In genomic region chr3:30751610-30752299, GRCh38 we compare ENCODE assay signal across 9 cellular contexts.
A peak's percentile ranks its signal among the peaks of the same experiment; 100 is the strongest.
DNase-seq lines count a peak whose midpoint lies in the region; ATAC-seq, FAIRE-seq and TF ChIP-seq lines count a peak whose summit lies in the region.
"Had no signal": no experiment of that assay in that cellular context is flagged by ENCODE, and none has a peak within 500 bp of the region (broad histone marks: within the 10 kb centered on the region; RNA-seq: fewer than 3 reads in every experiment).

No MANE protein-coding gene starts in this region.

- FAIRE-seq in TTC549 (lab: Jason Lieb, UNC) = peak; percentile 59
- FAIRE-seq: colon had no signal

- BruUV-seq in mammary epithelial cell (replicated peaks; lab: Mats Ljungman, UMichigan) = no TSS peak

- in situ Hi-C loops in mammary epithelial cell (cut with MboI; ENCODE audit: low sequenced_read_pairs in 2 of 2) = no loop called here

- no peak overlapping the region for H3K27ac ChIP-seq in mammary epithelial cell (ENCODE audit: insufficient read depth, low read depth, low read length)
- no peak overlapping the region for H3K27ac ChIP-seq in testis

- no peaks in the 10 kb centered on the region for H4K20me1 ChIP-seq in mammary epithelial cell (ENCODE audit: insufficient read depth, low read length)

- no peak overlapping the region for H3K4me2 ChIP-seq in mammary epithelial cell (ENCODE audit: insufficient read depth, low read depth, low read length)

- no peak overlapping the region for H2AFZ ChIP-seq in mammary epithelial cell (ENCODE audit: low read depth, low read length)

- H3K4me1 ChIP-seq in mammary epithelial cell (ENCODE audit: insufficient read depth, low read length) = peaks cover 31% of the 10 kb centered on the region
- no peaks in the 10 kb centered on the region for H3K4me1 ChIP-seq in testis

- H3K36me3 ChIP-seq in mammary epithelial cell (ENCODE audit: insufficient read depth, low read length) = no peaks in the 10 kb centered on the region
- H3K36me3 ChIP-seq in testis (ENCODE audit: low read depth, missing control alignments) = no peaks in the 10 kb centered on the region

- H3K27me3 ChIP-seq in mammary epithelial cell (ENCODE audit: insufficient read depth, low read length) (no peaks in the 10 kb centered on the region), testis (no peaks in the 10 kb centered on the region)

- CTCF ChIA-PET in mammary epithelial cell (lab: Charles Lee; ENCODE audit: low non-redundant PET) = no interaction called here

- dilution Hi-C loops in mammary epithelial cell (cut with HindIII; ENCODE audit: low sequenced_read_pairs) = no loop called here

- TF ChIP-seq CTCF in mammary epithelial cell (conservative IDR thresholded peaks at IDR 0.05 in 1 of 2, IDR thresholded peaks at IDR 0.05 in 1 of 2; ENCODE audit: extremely low read depth in 1 of 2, insufficient read depth in 1 of 2, low read depth in 1 of 2, low read length in 2 of 2) (peak; percentile 19 to 22), testis (IDR thresholded peaks at IDR 0.05) (peak in 1 of 3 experiments; percentile 17)

- ATAC-seq in HG03039 (IDR thresholded peaks at IDR 0.05; ENCODE audit: unreplicated experiment) (peak; percentile 69), HG03196 (IDR thresholded peaks at IDR 0.05; ENCODE audit: unreplicated experiment) (no peak)

- no peak overlapping the region for H3K9ac ChIP-seq in mammary epithelial cell (ENCODE audit: insufficient read depth, low read length)

- H3K4me3 ChIP-seq in mammary epithelial cell (replicated peaks in 1 of 3; ENCODE audit: insufficient read depth in 1 of 3, low read depth in 2 of 3, low read length in 3 of 3) (no peak overlapping the region), testis (no peak overlapping the region)

- peak; percentile 5 for DNase-seq in NCI-H2171 treated with DMSO at 0.1 percent for 48 hours (lab: John Stamatoyannopoulos, UW)
- DNase-seq in NCI-H2171 (lab: John Stamatoyannopoulos, UW) = no peak
- peak; percentile 24 for DNase-seq in mammary epithelial cell
- peak; percentile 77 for DNase-seq in myocyte (ENCODE audit: low read depth)
- peak; percentile 28 for DNase-seq in testis

- 57% methylated on average over 11 of the region's 11 CpGs for WGBS in mammary epithelial cell (ENCODE audit: low coverage, missing lambda C conversion rate)
- 51 to 56% methylated on average over 11 of the region's 11 CpGs for WGBS in testis, 2 donors

- TF ChIP-seq POLR2A in testis (IDR thresholded peaks at IDR 0.05) = no peak

- H3K9me3 ChIP-seq in mammary epithelial cell (replicated peaks; ENCODE audit: insufficient read depth, low read length) (no peaks in the 10 kb centered on the region), testis (no peaks in the 10 kb centered on the region)

- H3K79me2 ChIP-seq in mammary epithelial cell (ENCODE audit: insufficient read depth, low read length) = no peaks in the 10 kb centered on the region

- intact Hi-C loops in mammary epithelial cell (cut with micrococcal nuclease) = loop anchor here (5.0 kb wide), 1 partner anchor 1464 kb away; no protein-coding TSS in a partner anchor
- intact Hi-C loops in testis (cut with DNase I; ENCODE audit: low total_unique reads) = no loop called here
